In genomic region chr10:80462986-80463741, GRCh38 we compare ENCODE assay signal across 8 cellular contexts. TPM values are rescaled to one million over a fixed set of nuclear protein-coding genes. Genes with fewer than 3 reads are reported as not detected.
DNase-seq lines count a peak whose midpoint lies in the region; ATAC-seq, FAIRE-seq and TF ChIP-seq lines count a peak whose summit lies in the region.

No MANE protein-coding gene starts in this region.

- WGBS in sigmoid colon, 2 donors, result 22 to 26% methylated on average over 5 of the region's 5 CpGs

- peak; percentile 88 for DNase-seq in ELR (ENCODE audit: low read depth)
- DNase-seq in Peyer's patch, result peak in 2 of 3 donors; percentile 63 to 65
- peak; percentile 45 for DNase-seq in epithelial cell of esophagus (ENCODE audit: low read depth)
- DNase-seq in sigmoid colon, result peak; percentile 59
- DNase-seq in GM12892 (ENCODE audit: insufficient read length), result no peak
- no peak for DNase-seq in AML-193 (lab: John Stamatoyannopoulos, UW)
- no peak for DNase-seq in WERI-Rb-1

- H3K9me3 ChIP-seq in Peyer's patch (no peaks in the 10 kb centered on the region), sigmoid colon (no peaks in the 10 kb centered on the region), WERI-Rb-1 (ENCODE audit: severe bottlenecking) (no peaks in the 10 kb centered on the region)

- TF ChIP-seq EP300 in sigmoid colon (IDR thresholded peaks at IDR 0.05), result no peak

- H3K27ac ChIP-seq in Peyer's patch, result peak overlapping the region; percentile 66 to 81 (median 79)
- H3K27ac ChIP-seq in sigmoid colon, result peak overlapping the region; percentile 72 to 79 (median 74)
- H3K27ac ChIP-seq in WERI-Rb-1, result no peak overlapping the region; the same call in 1 of the 2 replicates

- no peak for FAIRE-seq in GM12892 (lab: Jason Lieb, UNC)

- TF ChIP-seq POLR2A in Peyer's patch (IDR thresholded peaks at IDR 0.05), result no peak
- TF ChIP-seq POLR2A in sigmoid colon (IDR thresholded peaks at IDR 0.05), result no peak
- no peak for TF ChIP-seq POLR2A in GM12892 (IDR thresholded peaks at IDR 0.05; ENCODE audit: low read depth, low read length)

- intact Hi-C loops in sigmoid colon (cut with DNase I), result no loop called here

- no peak overlapping the region for H3K4me3 ChIP-seq in Peyer's patch
- H3K4me3 ChIP-seq in epithelial cell of esophagus (ENCODE audit: low read length), result no peak overlapping the region
- peak overlapping the region in 1 of 4 donors; percentile 5 for H3K4me3 ChIP-seq in sigmoid colon
- no peak overlapping the region for H3K4me3 ChIP-seq in WERI-Rb-1 (ENCODE audit: low read depth, low read length)

- peak; percentile 25 for ATAC-seq in GM21723 (IDR thresholded peaks at IDR 0.05; ENCODE audit: unreplicated experiment)

- H3K4me1 ChIP-seq in Peyer's patch (peaks cover 21 to 96% (median 68%) of the 10 kb centered on the region in 4 donors), sigmoid colon (peaks cover 0 to 99% (median 88%) of the 10 kb centered on the region in 4 donors)

- H3K36me3 ChIP-seq in Peyer's patch (no peaks in the 10 kb centered on the region), sigmoid colon (no peaks in the 10 kb centered on the region), WERI-Rb-1 (peaks cover 4% of the 10 kb centered on the region; the same call in 1 of the 2 replicates)

- no peak for TF ChIP-seq CTCF in Peyer's patch (IDR thresholded peaks at IDR 0.05)
- no peak for TF ChIP-seq CTCF in epithelial cell of esophagus (IDR thresholded peaks at IDR 0.05; ENCODE audit: insufficient read depth, low read depth, low read length, missing control alignments)
- no peak for TF ChIP-seq CTCF in sigmoid colon (IDR thresholded peaks at IDR 0.05)
- no peak for TF ChIP-seq CTCF in WERI-Rb-1 (IDR thresholded peaks at IDR 0.05; ENCODE audit: low read depth, low read length)

- H3K27me3 ChIP-seq in Peyer's patch (no peaks in the 10 kb centered on the region), sigmoid colon (no peaks in the 10 kb centered on the region), WERI-Rb-1 (ENCODE audit: insufficient read depth, low read depth, severe bottlenecking) (no peaks in the 10 kb centered on the region)

RNA-seq across cellular contexts. Expression of gene TSPAN14, which starts 9.1 kb away (rescaled TPM):
- total RNA-seq in Peyer's patch, result 10 to 100 TPM; 51.2 to 72.0 (median 68.0) TPM
- 10 to 100 TPM; 22.0 to 29.9 (median 23.9) TPM for total RNA-seq in sigmoid colon
- polyA plus RNA-seq in sigmoid colon, result 10 to 100 TPM; 12.0 to 67.3 (median 14.1) TPM
- 12.1 TPM for polyA plus RNA-seq in GM12892 (2012; ENCODE audit: missing spikeins)

RNA-seq across cellular contexts. Expression of gene PRXL2A, which starts 54.8 kb away (rescaled TPM):
- total RNA-seq in Peyer's patch (10 to 100 TPM; 27.2 to 89.3 (median 60.3) TPM), sigmoid colon (10 to 100 TPM; 43.7 to 57.4 (median 50.9) TPM)
- polyA plus RNA-seq in sigmoid colon, result 10 to 100 TPM; 33.3 to 63.5 (median 37.8) TPM
- 25.5 TPM for polyA plus RNA-seq in GM12892 (2012; ENCODE audit: missing spikeins)

Comparison
In these comparisons a context has a peak if more than half of its experiments do, and no peak if none do; other contexts are left out.
1. DNase-seq: peak in ELR (single experiment), Peyer's patch (2 of 3), epithelial cell of esophagus (single experiment) and sigmoid colon (single experiment); none in GM12892 (single experiment), AML-193 (0 of 2) and WERI-Rb-1 (single experiment).